Comparison of ENCODE assay signal across 33 cellular contexts in genomic region chr3:13248640-13249039, GRCh38.
DNase-seq lines count a peak whose midpoint lies in the region; ATAC-seq, FAIRE-seq and TF ChIP-seq lines count a peak whose summit lies in the region.
"Had no signal": no experiment of that assay in that cellular context is flagged by ENCODE, and none has a peak within 500 bp of the region (broad histone marks: within the 10 kb centered on the region; RNA-seq: fewer than 3 reads in every experiment).

No MANE protein-coding gene starts in this region.

- POLR2A ChIA-PET in activated CD4-positive, alpha-beta T cell treated with anti-CD3 and anti-CD28 coated beads, Interleukin-2, amount 10 ng/mL, durations not matched to agents 7 days and 5 days (lab: Charles Lee), result no interaction called here
- POLR2A ChIA-PET in GM12878 (lab: Charles Lee), result interaction anchor here (0.6 to 0.8 kb wide), 2 partner anchors 35 to 50 kb away, joined by 4 to 5 read pairs; no protein-coding TSS in a partner anchor

- H3K9me3 ChIP-seq in GM12878 (replicated peaks; ENCODE audit: control insufficient read depth, insufficient read depth, low read length), result no peaks in the 10 kb centered on the region
- no peaks in the 10 kb centered on the region for H3K9me3 ChIP-seq in Karpas-422 (ENCODE audit: low read length)
- H3K9me3 ChIP-seq: Caco-2, SJCRH30 had no signal

- H3K4me3 ChIP-seq in GM12878, result no peak overlapping the region
- no peak overlapping the region for H3K4me3 ChIP-seq in Karpas-422 (ENCODE audit: low read length)
- H3K4me3 ChIP-seq: SJCRH30 had no signal

- SMC1A ChIA-PET in GM12878 (lab: Charles Lee; ENCODE audit: uncharacterized antibody, unreplicated experiment), result no interaction called here

- no TSS peak for BruUV-seq in GM12878 (replicated peaks; lab: Mats Ljungman, UMichigan)

- peaks cover 9% of the 10 kb centered on the region for H3K27me3 Mint-ChIP-seq in activated CD4-positive, alpha-beta T cell treated with anti-CD3 and anti-CD28 coated beads, Interleukin-2, amount 10 ng/mL, durations not matched to agents 7 days and 5 days
- peaks cover 2% of the 10 kb centered on the region for H3K27me3 Mint-ChIP-seq in activated CD4-positive, alpha-beta T cell treated with anti-CD3 and anti-CD28 coated beads, Interleukin-2, amount 10 ng/mL, durations not matched to agents 24 days and 14 days

- 0 out of 4 replicates have a peak, but pooled peaks cover 0 to 2% of the 10 kb centered on the region in 2 experiments for H3K27me3 ChIP-seq in GM12878 (replicated peaks in 1 of 2; ENCODE audit: control insufficient read depth in 2 of 2, insufficient read depth in 2 of 2, low read length in 1 of 2)
- H3K27me3 ChIP-seq in Karpas-422 (ENCODE audit: low read length), result no peaks in the 10 kb centered on the region

- RAD21 ChIA-PET in GM12878 (lab: Charles Lee; ENCODE audit: unreplicated experiment), result no interaction called here

- H4K20me1 ChIP-seq in GM12878 (ENCODE audit: control insufficient read depth, insufficient read depth) (no peaks in the 10 kb centered on the region), Karpas-422 (ENCODE audit: insufficient read depth, low read depth, low read length) (peaks cover 24% of the 10 kb centered on the region)

- H3K9ac ChIP-seq in GM12878 (ENCODE audit: control insufficient read depth, insufficient read depth, low read length) (no peak overlapping the region), Karpas-422 (ENCODE audit: low read length) (no peak overlapping the region)

- no peak for TF ChIP-seq CTCF in GM12878 (IDR thresholded peaks at IDR 0.05 in 2 of 3, conservative IDR thresholded peaks at IDR 0.05 in 1 of 3; ENCODE audit: control insufficient read depth in 2 of 3, extremely low read depth in 1 of 3, insufficient read depth in 1 of 3, low read depth in 3 of 3, low read length in 3 of 3)

- no peaks in the 10 kb centered on the region for H3K36me3 Mint-ChIP-seq in activated CD4-positive, alpha-beta T cell treated with anti-CD3 and anti-CD28 coated beads, Interleukin-2, amount 10 ng/mL, durations not matched to agents 7 days and 5 days (ENCODE audit: low read depth)
- H3K36me3 Mint-ChIP-seq in activated CD4-positive, alpha-beta T cell treated with anti-CD3 and anti-CD28 coated beads, Interleukin-2, amount 10 ng/mL, durations not matched to agents 24 days and 14 days (ENCODE audit: low read depth), result no peaks in the 10 kb centered on the region
- H3K36me3 Mint-ChIP-seq: CD4-positive, alpha-beta memory T cell; T-cell had no signal

- 13% methylated on average over 6 of the region's 6 CpGs for WGBS in GM12878 (ENCODE audit: insufficient coverage, insufficient replicate concordance, low lambda C conversion rate, missing lambda C conversion rate)

- TF ChIP-seq RAD21 in GM12878 (IDR thresholded peaks at IDR 0.05; ENCODE audit: insufficient read depth, low read depth, low read length), result no peak

- in situ Hi-C loops in GM12878 (cut with MboI), result no loop called here

- FAIRE-seq in GM12878 (lab: Jason Lieb, UNC), result no peak
- FAIRE-seq: GM12891, GM19239, H54, HTR-8/SVneo had no signal

- H3K4me1 ChIP-seq in GM12878 (ENCODE audit: control insufficient read depth, insufficient read depth, low read length) (no peaks in the 10 kb centered on the region), Karpas-422 (ENCODE audit: low read length) (no peaks in the 10 kb centered on the region)
- H3K4me1 ChIP-seq: Caco-2, SJCRH30 had no signal

- no peaks in the 10 kb centered on the region for H3K9me3 Mint-ChIP-seq in activated CD4-positive, alpha-beta T cell treated with anti-CD3 and anti-CD28 coated beads, Interleukin-2, amount 10 ng/mL, durations not matched to agents 7 days and 5 days
- H3K9me3 Mint-ChIP-seq in activated CD4-positive, alpha-beta T cell treated with anti-CD3 and anti-CD28 coated beads, Interleukin-2, amount 10 ng/mL, durations not matched to agents 24 days and 14 days, result no peaks in the 10 kb centered on the region
- H3K9me3 Mint-ChIP-seq: CD4-positive, alpha-beta memory T cell; HFFc6; T-cell had no signal

- no peak overlapping the region for H3K27ac ChIP-seq in GM12878 (ENCODE audit: control insufficient read depth, insufficient read depth)
- no peak overlapping the region for H3K27ac ChIP-seq in Karpas-422 (ENCODE audit: low read length)
- H3K27ac ChIP-seq: SJCRH30 had no signal

- CTCF ChIA-PET in activated CD4-positive, alpha-beta T cell treated with anti-CD3 and anti-CD28 coated beads, Interleukin-2, amount 10 ng/mL, durations not matched to agents 7 days and 5 days (lab: Charles Lee), result interaction anchor here (0.6 to 1.6 kb wide), 2 partner anchors 11 to 416 kb away, joined by 3 to 5 read pairs; no protein-coding TSS in a partner anchor
- CTCF ChIA-PET in GM12878 (lab: Yijun Ruan, JAX), result interaction anchor here (1.8 kb wide), 1 partner anchor 19 kb away, joined by 5 read pairs; no protein-coding TSS in a partner anchor

- no peaks in the 10 kb centered on the region for H3K36me3 ChIP-seq in GM12878 (ENCODE audit: control insufficient read depth in 2 of 2, insufficient read depth in 2 of 2, low read length in 1 of 2)
- no peaks in the 10 kb centered on the region for H3K36me3 ChIP-seq in Karpas-422 (ENCODE audit: insufficient read depth, low read length)
- H3K36me3 ChIP-seq: SJCRH30 had no signal

- no peak for DNase-seq in activated CD4-positive, alpha-beta T cell treated with anti-CD3 and anti-CD28 coated beads, Interleukin-2, amount 10 ng/mL, durations not matched to agents 7 days and 5 days
- DNase-seq in activated CD4-positive, alpha-beta T cell treated with anti-CD3 and anti-CD28 coated beads, Interleukin-2, amount 10 ng/mL, durations not matched to agents 24 days and 14 days, result no peak
- DNase-seq in GM12878 (ENCODE audit: low read depth, low spot score) (no peak), anterior cingulate cortex (lab: John Stamatoyannopoulos, UW) (no peak), HCEC 1CT (no peak), Karpas-422 (no peak)
- DNase-seq: C1 segment of cervical spinal cord; Caco-2; CD4-positive, alpha-beta memory T cell; DMS79; EL; GDM1; HFFc6; KG1; MM.1S; NCI-H1105 treated with DMSO at 0.1 percent for 48 hours; NCI-H146; NCI-H1930; NCI-H2107; NCI-H446; NCI-H526; NCI-H82; NK-92 treated with Interleukin-12 subunit alpha and Interleukin-12 subunit beta, amount 100 ng/mL, for 24 hours; PC-3; SJCRH30; T-cell had no signal

- no peak overlapping the region for H3K4me2 ChIP-seq in GM12878 (ENCODE audit: control insufficient read depth, insufficient read depth)
- H3K4me2 ChIP-seq in Karpas-422 (ENCODE audit: low read depth, low read length, poor library complexity, severe bottlenecking), result no peak overlapping the region

- H2AFZ ChIP-seq in GM12878 (ENCODE audit: control insufficient read depth, low read depth, low read length), result no peak overlapping the region
- H2AFZ ChIP-seq in Karpas-422 (ENCODE audit: low read length), result no peak overlapping the region

- H3K27ac Mint-ChIP-seq in activated CD4-positive, alpha-beta T cell treated with anti-CD3 and anti-CD28 coated beads, Interleukin-2, amount 10 ng/mL, durations not matched to agents 7 days and 5 days, result peak overlapping the region; percentile 15
- no peak overlapping the region for H3K27ac Mint-ChIP-seq in activated CD4-positive, alpha-beta T cell treated with anti-CD3 and anti-CD28 coated beads, Interleukin-2, amount 10 ng/mL, durations not matched to agents 24 days and 14 days
- H3K27ac Mint-ChIP-seq: HFFc6, T-cell had no signal

- H3K4me3 Mint-ChIP-seq in activated CD4-positive, alpha-beta T cell treated with anti-CD3 and anti-CD28 coated beads, Interleukin-2, amount 10 ng/mL, durations not matched to agents 7 days and 5 days, result no peak overlapping the region
- H3K4me3 Mint-ChIP-seq in activated CD4-positive, alpha-beta T cell treated with anti-CD3 and anti-CD28 coated beads, Interleukin-2, amount 10 ng/mL, durations not matched to agents 24 days and 14 days, result no peak overlapping the region
- H3K4me3 Mint-ChIP-seq: CD4-positive, alpha-beta memory T cell; HFFc6; T-cell had no signal

- ATAC-seq in GM12878 (no peak), esophagus mucosa (peak; percentile 84), GM18909 (IDR thresholded peaks at IDR 0.05; ENCODE audit: poor library complexity, unreplicated experiment) (no peak)
- ATAC-seq: PC-3, SK-N-SH treated with all-trans-retinoic acid at 6 μM for 48 hours, T-cell had no signal

- no peaks in the 10 kb centered on the region for H3K9me2 ChIP-seq in Karpas-422 (replicated peaks; ENCODE audit: insufficient read depth, low read length)

- no peak for TF ChIP-seq POLR2A in GM12878 (IDR thresholded peaks at IDR 0.05; ENCODE audit: low read depth, low read length)

- H3K79me2 ChIP-seq in GM12878 (ENCODE audit: control insufficient read depth, insufficient read depth, low read length) (no peaks in the 10 kb centered on the region), Karpas-422 (ENCODE audit: low read length) (peaks cover 3% of the 10 kb centered on the region; the same call in 1 of the 2 replicates)

- TF ChIP-seq EP300 in GM12878 (IDR thresholded peaks at IDR 0.05; ENCODE audit: borderline replicate concordance in 1 of 2, control insufficient read depth in 1 of 2, low read depth in 2 of 2, low read length in 2 of 2), result no peak

- intact Hi-C loops in activated CD4-positive, alpha-beta T cell treated with anti-CD3 and anti-CD28 coated beads, Interleukin-2, amount 10 ng/mL, durations not matched to agents 24 days and 14 days (cut with micrococcal nuclease), result no loop called here
- intact Hi-C loops in GM12878 (cut with micrococcal nuclease; ENCODE audit: unreplicated experiment), result no loop called here

- no peaks in the 10 kb centered on the region for H3K4me1 Mint-ChIP-seq in activated CD4-positive, alpha-beta T cell treated with anti-CD3 and anti-CD28 coated beads, Interleukin-2, amount 10 ng/mL, durations not matched to agents 7 days and 5 days
- no peaks in the 10 kb centered on the region for H3K4me1 Mint-ChIP-seq in activated CD4-positive, alpha-beta T cell treated with anti-CD3 and anti-CD28 coated beads, Interleukin-2, amount 10 ng/mL, durations not matched to agents 24 days and 14 days
- H3K4me1 Mint-ChIP-seq: CD4-positive, alpha-beta memory T cell; T-cell had no signal

TF ChIP-seq in GM12878, 131 proteins besides CTCF, POLR2A, EP300 and RAD21 (continues in another document):
- TF ChIP-seq SP1 (IDR thresholded peaks at IDR 0.05; ENCODE audit: low read depth, low read length) (no peak), NFXL1 (IDR thresholded peaks at IDR 0.05; ENCODE audit: borderline replicate concordance) (peak; percentile 86; the same call in 1 of the 2 replicates)
